In genomic region chr1:6785318-6785712, GRCh38 we compare ENCODE assay signal across 1 cellular context.
TF ChIP-seq lines count a peak whose summit lies in the region.

Gene CAMTA1 (plus strand): TSS chr1:6785454. CDS start chr1:6785531, 77 bp downstream.

TF ChIP-seq in HepG2, 621 proteins besides CTCF, POLR2A, EP300 and RAD21 (continued from another document):
- no peak for TF ChIP-seq KLF15 (CRISPR knock-in tag; IDR thresholded peaks at IDR 0.05; ENCODE audit: borderline replicate concordance)
- no peak for TF ChIP-seq IRF9 (CRISPR knock-in tag; IDR thresholded peaks at IDR 0.05; ENCODE audit: borderline replicate concordance)
- no peak for TF ChIP-seq CHD2 (IDR thresholded peaks at IDR 0.05; ENCODE audit: low read depth, low read length)
- no peak for TF ChIP-seq ZNF777 (CRISPR knock-in tag; IDR thresholded peaks at IDR 0.05)
- no peak for TF ChIP-seq NCOA5 (CRISPR knock-in tag; IDR thresholded peaks at IDR 0.05)
- TF ChIP-seq MTF2 (CRISPR knock-in tag; IDR thresholded peaks at IDR 0.05; ENCODE audit: borderline replicate concordance): no peak
- TF ChIP-seq PBX2 (CRISPR knock-in tag; IDR thresholded peaks at IDR 0.05): peak; percentile 91
- no peak for TF ChIP-seq ZNF430 (CRISPR knock-in tag; IDR thresholded peaks at IDR 0.05)
- TF ChIP-seq BHLHE40 (IDR thresholded peaks at IDR 0.05; ENCODE audit: low read length): no peak
- TF ChIP-seq DNMT3B (CRISPR knock-in tag; conservative IDR thresholded peaks at IDR 0.05): no peak
- TF ChIP-seq FOSL2 (CRISPR knock-in tag; IDR thresholded peaks at IDR 0.05): 0 out of 2 replicates have a peak, but pooled peaks have one; percentile 1
- TF ChIP-seq ZNF800 (CRISPR knock-in tag; IDR thresholded peaks at IDR 0.05): no peak
- TF ChIP-seq THAP9 (CRISPR knock-in tag; IDR thresholded peaks at IDR 0.05; ENCODE audit: borderline replicate concordance): no peak
- TF ChIP-seq SP4 (CRISPR knock-in tag; IDR thresholded peaks at IDR 0.05): peak; percentile 13; the same call in 1 of the 2 replicates
- TF ChIP-seq CREB1 (IDR thresholded peaks at IDR 0.05): 0 out of 2 replicates have a peak, but pooled peaks have one; percentile 10
- TF ChIP-seq CREB1 (CRISPR knock-in tag; IDR thresholded peaks at IDR 0.05): no peak
- no peak for TF ChIP-seq ZNF30 (CRISPR knock-in tag; IDR thresholded peaks at IDR 0.05)
- TF ChIP-seq CREM (IDR thresholded peaks at IDR 0.05): 0 out of 2 replicates have a peak, but pooled peaks have one; percentile 9
- TF ChIP-seq CREM (CRISPR knock-in tag; IDR thresholded peaks at IDR 0.05): no peak
